In genomic region chr5:14135621-14136020, GRCh38 we compare ENCODE assay signal across 33 cellular contexts. TPM values are rescaled to one million over a fixed set of nuclear protein-coding genes. Genes with fewer than 3 reads are reported as not detected.
A peak's percentile ranks its signal among the peaks of the same experiment; 100 is the strongest.
DNase-seq lines count a peak whose midpoint lies in the region; ATAC-seq and TF ChIP-seq lines count a peak whose summit lies in the region.
"Had no signal": no experiment of that assay in that cellular context is flagged by ENCODE, and none has a peak within 500 bp of the region (broad histone marks: within the 10 kb centered on the region; RNA-seq: fewer than 3 reads in every experiment).

No MANE protein-coding gene starts in this region.

- peak overlapping the region; percentile 43; the same call in 1 of the 2 replicates for H3K14ac ChIP-seq in IMR-90 (replicated peaks; ENCODE audit: low read depth, low read length)

- H3K27ac Mint-ChIP-seq in T-helper 2 cell treated with Interferon-gamma antibody and Interleukin-4, amounts not matched to agents 5 μg/mL and 100 μg/mL, for 36 hours: no peak overlapping the region
- H3K27ac Mint-ChIP-seq: B cell; CD4-positive, alpha-beta memory T cell; CD4-positive, alpha-beta T cell; CD4-positive, CD25-positive, alpha-beta regulatory T cell; CD8-positive, alpha-beta memory T cell; CD8-positive, alpha-beta T cell had no signal

- H3K23ac ChIP-seq in IMR-90 (ENCODE audit: low read depth, low read length): no peak overlapping the region

- no peaks in the 10 kb centered on the region for H3K36me3 ChIP-seq in HEK293 (ENCODE audit: control insufficient read depth in 2 of 2, insufficient read depth in 1 of 2, low read length in 2 of 2)
- no peaks in the 10 kb centered on the region for H3K36me3 ChIP-seq in IMR-90 (ENCODE audit: control insufficient read depth, insufficient read depth, low read length)
- H3K36me3 ChIP-seq in Panc1 (ENCODE audit: control insufficient read depth, insufficient read depth, low read length): no peaks in the 10 kb centered on the region
- H3K36me3 ChIP-seq in transverse colon: no peaks in the 10 kb centered on the region
- H3K36me3 ChIP-seq: BE2C; BLaER1; BLaER1 treated with 17β-estradiol and CSF1 and Interleukin-3, amounts not matched to agents 10 nM and 100 nM had no signal

- H3K27me3 ChIP-seq in IMR-90 (ENCODE audit: control insufficient read depth, insufficient read depth, low read length) (no peaks in the 10 kb centered on the region), Panc1 (ENCODE audit: control insufficient read depth, insufficient read depth, low read length) (no peaks in the 10 kb centered on the region), transverse colon (peaks cover 6% of the 10 kb centered on the region)
- H3K27me3 ChIP-seq: BE2C; BLaER1; BLaER1 treated with 17β-estradiol and CSF1 and Interleukin-3, amounts not matched to agents 10 nM and 100 nM had no signal

- no peak overlapping the region for H3K4me3 Mint-ChIP-seq in T-helper 2 cell treated with Interferon-gamma antibody and Interleukin-4, amounts not matched to agents 5 μg/mL and 100 μg/mL, for 36 hours
- H3K4me3 Mint-ChIP-seq: B cell; CD14-positive monocyte; CD4-positive, alpha-beta memory T cell; CD4-positive, alpha-beta T cell; CD4-positive, CD25-positive, alpha-beta regulatory T cell; CD8-positive, alpha-beta memory T cell; CD8-positive, alpha-beta T cell had no signal

- CTCF ChIA-PET in HEK293 (lab: Yijun Ruan, JAX): interaction anchor here (0.6 kb wide), 1 partner anchor 16 kb away, joined by 4 read pairs; no protein-coding TSS in a partner anchor
- CTCF ChIA-PET in IMR-90 (lab: Yijun Ruan, JAX): no interaction called here
- CTCF ChIA-PET in Panc1 (lab: Charles Lee): no interaction called here

- H2BK120ac ChIP-seq in IMR-90 (ENCODE audit: low read depth, low read length): no peak overlapping the region

- no peak overlapping the region for H3K56ac ChIP-seq in IMR-90 (ENCODE audit: extremely low read depth, insufficient read depth, low read length)

- no peak overlapping the region; the same call in 1 of the 2 replicates for H3K9ac ChIP-seq in IMR-90 (ENCODE audit: low read depth, low read length)
- H3K9ac ChIP-seq: BLaER1; BLaER1 treated with 17β-estradiol and CSF1 and Interleukin-3, amounts not matched to agents 10 nM and 100 nM had no signal

- WGBS in IMR-90 (ENCODE audit: extremely low coverage in 2 of 2, insufficient read length in 1 of 2), 2 experiments: no CpG with 5 or more reads among the region's 1 CpG
- 100% methylated on average over 1 of the region's 1 CpG; no CpG with 5 or more reads in 1 of the 2 donors for WGBS in transverse colon (ENCODE audit: low coverage in 1 of 2), 2 donors

- H3K18ac ChIP-seq in IMR-90 (ENCODE audit: low read depth, low read length): peak overlapping the region; percentile 1; the same call in 1 of the 2 replicates

- peaks cover 0 to 28% of the 10 kb centered on the region in 2 experiments; a peak in 2 of 4 replicates for H3K79me1 ChIP-seq in IMR-90 (ENCODE audit: low read depth in 1 of 2, low read length in 2 of 2)

- H4K5ac ChIP-seq in IMR-90 (ENCODE audit: low read depth, low read length): no peak overlapping the region

- no peak overlapping the region for H2AFZ ChIP-seq in IMR-90 (replicated peaks; ENCODE audit: low read length, poor library complexity)

- H3K36me3 Mint-ChIP-seq in T-helper 2 cell treated with Interferon-gamma antibody and Interleukin-4, amounts not matched to agents 5 μg/mL and 100 μg/mL, for 36 hours (ENCODE audit: low read depth): no peaks in the 10 kb centered on the region
- H3K36me3 Mint-ChIP-seq: CD14-positive monocyte; CD4-positive, alpha-beta memory T cell; CD4-positive, CD25-positive, alpha-beta regulatory T cell; CD8-positive, alpha-beta memory T cell; CD8-positive, alpha-beta T cell had no signal

- H3K27me3 Mint-ChIP-seq in T-helper 2 cell treated with Interferon-gamma antibody and Interleukin-4, amounts not matched to agents 5 μg/mL and 100 μg/mL, for 36 hours (ENCODE audit: low read depth): peaks cover 4% of the 10 kb centered on the region

- H4K8ac ChIP-seq in IMR-90 (ENCODE audit: low read depth in 2 of 2, low read length in 2 of 2): peak overlapping the region in 1 of 2 experiments; percentile 1; a peak in 1 of 4 replicates

- peak overlapping the region; percentile 56 for H3K4ac ChIP-seq in IMR-90 (ENCODE audit: low read depth, low read length)

- H3K4me1 ChIP-seq in HEK293 (ENCODE audit: control insufficient read depth, insufficient read depth, low read length): peaks cover 31% of the 10 kb centered on the region
- H3K4me1 ChIP-seq in IMR-90 (ENCODE audit: control insufficient read depth, insufficient read depth, low read length): peaks cover 16% of the 10 kb centered on the region
- peaks cover 15% of the 10 kb centered on the region; the same call in 1 of the 2 replicates for H3K4me1 ChIP-seq in Panc1 (ENCODE audit: control insufficient read depth, insufficient read depth, low read length)
- no peaks in the 10 kb centered on the region for H3K4me1 ChIP-seq in transverse colon
- H3K4me1 ChIP-seq: A549, BE2C, BLaER1, Caco-2 had no signal

- no peak for TF ChIP-seq POLR2A in IMR-90 (IDR thresholded peaks at IDR 0.05; ENCODE audit: low read depth, low read length)
- no peak for TF ChIP-seq POLR2A in transverse colon (IDR thresholded peaks at IDR 0.05)

- H4K20me1 ChIP-seq in IMR-90 (ENCODE audit: insufficient read depth, low read length): peaks cover 4% of the 10 kb centered on the region; the same call in 1 of the 2 replicates
- H4K20me1 ChIP-seq: BLaER1; BLaER1 treated with 17β-estradiol and CSF1 and Interleukin-3, amounts not matched to agents 10 nM and 100 nM had no signal

- H3K9me3 ChIP-seq in HEK293 (ENCODE audit: control insufficient read depth, insufficient read depth, low read depth, low read length) (no peaks in the 10 kb centered on the region; the same call in 1 of the 2 replicates), IMR-90 (ENCODE audit: control insufficient read depth, insufficient read depth, low read length) (no peaks in the 10 kb centered on the region), Panc1 (ENCODE audit: control insufficient read depth, insufficient read depth, low read depth, low read length) (no peaks in the 10 kb centered on the region), transverse colon (no peaks in the 10 kb centered on the region)
- H3K9me3 ChIP-seq: BE2C, Caco-2 had no signal

- dilution Hi-C loops in IMR-90 (cut with HindIII; ENCODE audit: low sequenced_read_pairs, unreplicated experiment): no loop called here

- H3K9me1 ChIP-seq in IMR-90 (ENCODE audit: insufficient read depth, low read length): peaks cover 11% of the 10 kb centered on the region

- TF ChIP-seq RAD21 in IMR-90 (IDR thresholded peaks at IDR 0.05; ENCODE audit: low read length): no peak

- H3K4me1 Mint-ChIP-seq in T-helper 2 cell treated with Interferon-gamma antibody and Interleukin-4, amounts not matched to agents 5 μg/mL and 100 μg/mL, for 36 hours (ENCODE audit: low read depth): no peaks in the 10 kb centered on the region
- H3K4me1 Mint-ChIP-seq: B cell; CD14-positive monocyte; CD4-positive, alpha-beta memory T cell; CD8-positive, alpha-beta memory T cell had no signal

- in situ Hi-C loops in IMR-90 (cut with MboI; ENCODE audit: low sequenced_read_pairs): no loop called here
- in situ Hi-C loops in Panc1 (cut with HindIII; ENCODE audit: low pct_unique_long_range_greater_than_20kb, low sequenced_read_pairs): no loop called here
- in situ Hi-C loops in transverse colon (cut with MboI; ENCODE audit: low pct_ligation_motif_present in 1 of 4, low pct_unique_long_range_greater_than_20kb in 1 of 4, low sequenced_read_pairs in 3 of 4): no loop called here

- H2AK9ac ChIP-seq in IMR-90 (replicated peaks; ENCODE audit: low read depth, low read length, poor library complexity): no peak overlapping the region

- no peak overlapping the region for H3K4me2 ChIP-seq in IMR-90 (ENCODE audit: low read depth, low read length)
- H3K4me2 ChIP-seq: A549; BLaER1; BLaER1 treated with 17β-estradiol and CSF1 and Interleukin-3, amounts not matched to agents 10 nM and 100 nM had no signal

- H3K4me3 ChIP-seq in HEK293 (ENCODE audit: low read depth, low read length) (no peak overlapping the region), IMR-90 (ENCODE audit: insufficient read depth, low read depth, low read length) (no peak overlapping the region), Panc1 (ENCODE audit: low read depth in 2 of 2, low read length in 2 of 2) (no peak overlapping the region), transverse colon (no peak overlapping the region)
- H3K4me3 ChIP-seq: A549; BLaER1; BLaER1 treated with 17β-estradiol and CSF1 and Interleukin-3, amounts not matched to agents 10 nM and 100 nM had no signal

- no TSS peak for BruUV-seq in IMR-90 (replicated peaks; lab: Mats Ljungman, UMichigan)
- BruUV-seq in Panc1 (replicated peaks; lab: Mats Ljungman, UMichigan): no TSS peak

- POLR2A ChIA-PET in HEK293 (lab: Yijun Ruan, JAX) (no interaction called here), IMR-90 (lab: Charles Lee; ENCODE audit: unreplicated experiment) (no interaction called here), Panc1 (lab: Charles Lee) (no interaction called here)

- intact Hi-C loops in IMR-90 (cut with micrococcal nuclease) (no loop called here), Panc1 (cut with micrococcal nuclease; ENCODE audit: unreplicated experiment) (no loop called here), transverse colon (cut with DNase I; ENCODE audit: low total_unique reads) (no loop called here)

- H2BK20ac ChIP-seq in IMR-90 (ENCODE audit: low read depth, low read length): peak overlapping the region; percentile 13; the same call in 1 of the 2 replicates

- no peak overlapping the region for H3K27ac ChIP-seq in HEK293 (ENCODE audit: extremely low read depth, low read depth, low read length)
- H3K27ac ChIP-seq in IMR-90 (ENCODE audit: insufficient read depth, low read length): no peak overlapping the region
- H3K27ac ChIP-seq in Panc1 (ENCODE audit: low read length): peak overlapping the region; percentile 4; the same call in 1 of the 2 replicates
- H3K27ac ChIP-seq in transverse colon: no peak overlapping the region
- H3K27ac ChIP-seq: 22Rv1; A549; BLaER1; BLaER1 treated with 17β-estradiol and CSF1 and Interleukin-3, amounts not matched to agents 10 nM and 100 nM; C4-2B had no signal

- H2BK15ac ChIP-seq in IMR-90 (ENCODE audit: low read depth, low read length): peak overlapping the region; percentile 35; the same call in 1 of the 3 replicates

- no peak for ATAC-seq in IMR-90 (ENCODE audit: low read depth)
- ATAC-seq in Panc1: no peak
- no peak for ATAC-seq in HG03469 (IDR thresholded peaks at IDR 0.05; ENCODE audit: unreplicated experiment)
- ATAC-seq: A549; CD8-positive, alpha-beta T cell had no signal

- H2BK5ac ChIP-seq in IMR-90 (ENCODE audit: low read depth, low read length, poor library complexity, severe bottlenecking): no peak overlapping the region

- no peak for TF ChIP-seq CTCF in HEK293 (tag by site-specific recombination; IDR thresholded peaks at IDR 0.05)
- no peak for TF ChIP-seq CTCF in IMR-90 (conservative IDR thresholded peaks at IDR 0.05; ENCODE audit: low read depth, low read length)
- no peak for TF ChIP-seq CTCF in Panc1 (IDR thresholded peaks at IDR 0.05)
- no peak for TF ChIP-seq CTCF in transverse colon (IDR thresholded peaks at IDR 0.05)

- H2AK5ac ChIP-seq in IMR-90 (ENCODE audit: low read depth, low read length): 0 out of 2 replicates have a peak overlapping the region, but pooled peaks have one; percentile 56

- no peak overlapping the region for H4K91ac ChIP-seq in IMR-90 (ENCODE audit: insufficient read depth, low read depth, low read length)

- DNase-seq in IMR-90 (no peak), Panc1 (ENCODE audit: low read depth, low spot score) (no peak), transverse colon (no peak)
- DNase-seq in T-helper 2 cell treated with Interferon-gamma antibody and Interleukin-4, amounts not matched to agents 5 μg/mL and 100 μg/mL, for 36 hours (ENCODE audit: low spot score): no peak
- DNase-seq: 8988T; ACHN; AML-193; BE2C; C1 segment of cervical spinal cord; Caco-2; Calu3; CD4-positive, alpha-beta memory T cell; CD4-positive, alpha-beta T cell; CD4-positive, CD25-positive, alpha-beta regulatory T cell; CD8-positive, alpha-beta memory T cell; CD8-positive, alpha-beta T cell; COR-L47; DMS 273 treated with DMSO at 0.1 percent for 48 hours; DMS153; DMS53; DMS79; DMS79 treated with DMSO at 0.1 percent for 48 hours; DND-41; EL had no signal

- peaks cover 12% of the 10 kb centered on the region for H3K9me3 Mint-ChIP-seq in T-helper 2 cell treated with Interferon-gamma antibody and Interleukin-4, amounts not matched to agents 5 μg/mL and 100 μg/mL, for 36 hours

- no peak for TF ChIP-seq EP300 in transverse colon (IDR thresholded peaks at IDR 0.05; ENCODE audit: low read depth)

RNA-seq across cellular contexts. Expression of gene TRIO, which starts 7.5 kb away (rescaled TPM):
- 487 and 522 TPM in 2 replicates for total RNA-seq in IMR-90 (2012; rRNA removed)
- polyA plus RNA-seq in IMR-90 (2012; rRNA removed): 206 and 225 TPM in 2 replicates
- 126 and 196 TPM in 2 replicates for polyA plus RNA-seq in IMR-90 (2012; cell fraction: cytosol; rRNA removed)
- 1,045 and 1,428 TPM in 2 replicates for polyA plus RNA-seq in IMR-90 (2012; cell fraction: nucleus; rRNA removed; ENCODE audit: low replicate concordance)
- 349 TPM for total RNA-seq in Panc1 (2021; ENCODE audit: unreplicated experiment)
- polyA plus RNA-seq in Panc1 (2012; ENCODE audit: insufficient read length): 213 TPM
- total RNA-seq in transverse colon: 100 to 1,000 TPM; 186 to 388 (median 285) TPM
